Comparison of ENCODE assay signal across 24 cellular contexts in the genomic region with DNA sequence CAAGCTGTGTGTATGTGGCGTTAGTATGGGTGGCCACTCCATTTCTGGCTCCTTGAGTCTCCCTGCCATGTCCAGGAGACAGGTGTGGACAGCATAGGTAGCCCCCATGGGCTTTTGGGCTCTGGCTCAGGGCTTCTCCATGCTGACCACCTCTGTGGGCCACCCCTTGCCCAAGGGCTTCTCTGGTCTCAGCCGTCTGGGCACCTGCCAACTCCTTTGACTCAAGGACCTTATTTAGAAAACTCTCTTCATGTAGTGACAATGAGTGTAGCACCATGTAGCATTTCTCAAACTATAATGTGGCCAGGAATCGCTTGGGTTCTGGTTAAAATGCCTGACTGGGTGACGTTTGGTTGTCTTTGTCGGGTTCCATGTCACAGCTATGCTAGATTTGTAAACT. TPM values are rescaled to one million over a fixed set of nuclear protein-coding genes. Genes with fewer than 3 reads are reported as not detected.
A peak's percentile ranks its signal among the peaks of the same experiment; 100 is the strongest.
DNase-seq lines count a peak whose midpoint lies in the region; ATAC-seq and TF ChIP-seq lines count a peak whose summit lies in the region.
"Had no signal": no experiment of that assay in that cellular context is flagged by ENCODE, and none has a peak within 500 bp of the region (broad histone marks: within the 10 kb centered on the region; RNA-seq: fewer than 3 reads in every experiment).

No MANE protein-coding gene starts in this region.

- H3K27ac Mint-ChIP-seq in endodermal cell, result peak overlapping the region; percentile 50

- H3K27me3 Mint-ChIP-seq in endodermal cell (ENCODE audit: insufficient read depth), result peaks cover 2% of the 10 kb centered on the region
- H3K27me3 Mint-ChIP-seq: CD4-positive, alpha-beta T cell had no signal

- no peak overlapping the region for H2AFZ ChIP-seq in SK-N-SH (ENCODE audit: low read depth)
- no peak overlapping the region for H2AFZ ChIP-seq in OCI-LY1 (ENCODE audit: low read length)

- no peak for TF ChIP-seq CTCF in SK-N-SH (IDR thresholded peaks at IDR 0.05)
- no peak for TF ChIP-seq CTCF in OCI-LY1 (IDR thresholded peaks at IDR 0.05; ENCODE audit: low read length)
- no peak for TF ChIP-seq CTCF in endodermal cell (conservative IDR thresholded peaks at IDR 0.05)

- H3K4me1 Mint-ChIP-seq in endodermal cell, result peaks cover 35% of the 10 kb centered on the region

- no peaks in the 10 kb centered on the region for H3K36me3 ChIP-seq in SK-N-SH (replicated peaks in 1 of 2; ENCODE audit: control insufficient read depth in 1 of 2, insufficient read depth in 2 of 2, low read length in 1 of 2)
- no peaks in the 10 kb centered on the region for H3K36me3 ChIP-seq in OCI-LY1 (ENCODE audit: insufficient read depth, low read length)
- no peaks in the 10 kb centered on the region for H3K36me3 ChIP-seq in endodermal cell (ENCODE audit: control insufficient read depth, insufficient read depth, low read length)
- H3K36me3 ChIP-seq: HAP-1, MG63 had no signal

- no peak for TF ChIP-seq RAD21 in SK-N-SH (IDR thresholded peaks at IDR 0.05; ENCODE audit: low read length)

- no peak overlapping the region for H3K4me3 Mint-ChIP-seq in endodermal cell
- H3K4me3 Mint-ChIP-seq: CD4-positive, alpha-beta T cell had no signal

- no peaks in the 10 kb centered on the region for H3K27me3 ChIP-seq in SK-N-SH (ENCODE audit: insufficient read depth)
- H3K27me3 ChIP-seq in OCI-LY1 (ENCODE audit: insufficient read depth, low read length), result no peaks in the 10 kb centered on the region
- H3K27me3 ChIP-seq in endodermal cell (ENCODE audit: control insufficient read depth, insufficient read depth, low read length, poor library complexity, severe bottlenecking), result no peaks in the 10 kb centered on the region
- H3K27me3 ChIP-seq: MG63 had no signal

- H3K9me3 ChIP-seq in SK-N-SH, result no peaks in the 10 kb centered on the region
- no peaks in the 10 kb centered on the region for H3K9me3 ChIP-seq in OCI-LY1 (ENCODE audit: low read length)
- H3K9me3 ChIP-seq in endodermal cell (ENCODE audit: control insufficient read depth, low read length), result no peaks in the 10 kb centered on the region
- H3K9me3 ChIP-seq: HAP-1, MG63 had no signal

- H3K36me3 Mint-ChIP-seq in endodermal cell (ENCODE audit: low read depth), result no peaks in the 10 kb centered on the region

- no peaks in the 10 kb centered on the region for H3K9me2 ChIP-seq in SK-N-SH
- no peaks in the 10 kb centered on the region for H3K9me2 ChIP-seq in OCI-LY1 (ENCODE audit: low read depth, low read length)

- no peaks in the 10 kb centered on the region for H3F3A ChIP-seq in SK-N-SH (replicated peaks; ENCODE audit: insufficient read depth)
- no peaks in the 10 kb centered on the region; the same call in 1 of the 2 replicates for H3F3A ChIP-seq in OCI-LY1 (ENCODE audit: insufficient read depth, low read length)

- no peak for TF ChIP-seq EP300 in SK-N-SH (IDR thresholded peaks at IDR 0.05; ENCODE audit: borderline replicate concordance in 1 of 2, low read depth in 1 of 2, low read length in 1 of 2)

- CTCF ChIA-PET in SK-N-SH (lab: Yijun Ruan, JAX), result interaction anchor here (1.0 to 1.4 kb wide), 3 partner anchors 18 to 350 kb away, joined by 3 to 4 read pairs (median 4); no protein-coding TSS in a partner anchor

- H3K4me3 ChIP-seq in SK-N-SH (ENCODE audit: low read depth in 2 of 2, low read length in 1 of 2) (no peak overlapping the region), OCI-LY1 (ENCODE audit: low read depth, low read length, poor library complexity, severe bottlenecking) (peak overlapping the region; percentile 48), endodermal cell (ENCODE audit: low read length) (no peak overlapping the region)
- H3K4me3 ChIP-seq: HAP-1, MG63 had no signal

- POLR2A ChIA-PET in SK-N-SH (lab: Yijun Ruan, JAX), result no interaction called here

- H3K4me1 ChIP-seq in SK-N-SH (ENCODE audit: control insufficient read depth in 1 of 2, insufficient read depth in 2 of 2, low read depth in 1 of 2, low read length in 1 of 2) (no peaks in the 10 kb centered on the region), OCI-LY1 (ENCODE audit: insufficient read depth, low read length, severe bottlenecking) (peaks cover 62% of the 10 kb centered on the region), endodermal cell (ENCODE audit: control insufficient read depth, insufficient read depth, low read length) (peaks cover 12% of the 10 kb centered on the region)
- H3K4me1 ChIP-seq: HAP-1 had no signal

- no peak for DNase-seq in SK-N-SH
- no peak for DNase-seq in endodermal cell
- DNase-seq in GM19240 (ENCODE audit: insufficient read length, low spot score), result no peak
- DNase-seq in T-helper 9 cell, result no peak
- no peak for DNase-seq in amygdala (lab: John Stamatoyannopoulos, UW)
- no peak for DNase-seq in Ammon's horn (ENCODE audit: low spot score)
- DNase-seq: AML-193; CD4-positive, alpha-beta T cell; COR-L47; DND-41; Kasumi-1; NCI-H1694 treated with DMSO at 0.1 percent for 48 hours; NCI-H2081 treated with DMSO at 0.1 percent for 48 hours; NCI-H446 treated with DMSO at 0.1 percent for 48 hours; NCI-H526 treated with DMSO at 0.1 percent for 48 hours; SIG-M5 had no signal

- ATAC-seq in SK-N-SH treated with all-trans-retinoic acid at 6 μM for 48 hours, result no peak

- H3K9ac ChIP-seq in SK-N-SH (no peak overlapping the region), OCI-LY1 (ENCODE audit: low read length) (peak overlapping the region; percentile 67), endodermal cell (ENCODE audit: extremely low read depth, low read length, poor library complexity, severe bottlenecking) (no peak overlapping the region)

- H3K4me2 ChIP-seq in SK-N-SH (0 out of 2 replicates have a peak overlapping the region, but pooled peaks have one; percentile 10), OCI-LY1 (ENCODE audit: low read length) (peak overlapping the region; percentile 65)

- H3K27ac ChIP-seq in SK-N-SH (ENCODE audit: low read depth in 2 of 2, low read length in 1 of 2) (no peak overlapping the region), OCI-LY1 (ENCODE audit: low read depth, low read length, poor library complexity, severe bottlenecking) (peak overlapping the region; percentile 69), endodermal cell (ENCODE audit: low read depth, low read length) (no peak overlapping the region)

- 97% methylated on average over 5 of the region's 5 CpGs for WGBS in SK-N-SH (ENCODE audit: low lambda C conversion rate)
- 85 to 97% methylated on average over 4 to 5 of the region's 5 CpGs for WGBS in endodermal cell (ENCODE audit: insufficient coverage in 1 of 2, insufficient read length in 1 of 2), 2 experiments

- no peaks in the 10 kb centered on the region for H3K79me2 ChIP-seq in SK-N-SH (ENCODE audit: insufficient read depth)
- H3K79me2 ChIP-seq in OCI-LY1 (ENCODE audit: insufficient read depth, low read length), result no peaks in the 10 kb centered on the region

- H3K9me3 Mint-ChIP-seq in endodermal cell, result peaks cover 2% of the 10 kb centered on the region

- H4K20me1 ChIP-seq in SK-N-SH (ENCODE audit: insufficient read depth) (no peaks in the 10 kb centered on the region), OCI-LY1 (ENCODE audit: insufficient read depth, low read length) (no peaks in the 10 kb centered on the region)

TF ChIP-seq in SK-N-SH, 30 proteins besides CTCF, POLR2A, EP300 and RAD21 (continues in another document):
- TF ChIP-seq, protein P1, sequence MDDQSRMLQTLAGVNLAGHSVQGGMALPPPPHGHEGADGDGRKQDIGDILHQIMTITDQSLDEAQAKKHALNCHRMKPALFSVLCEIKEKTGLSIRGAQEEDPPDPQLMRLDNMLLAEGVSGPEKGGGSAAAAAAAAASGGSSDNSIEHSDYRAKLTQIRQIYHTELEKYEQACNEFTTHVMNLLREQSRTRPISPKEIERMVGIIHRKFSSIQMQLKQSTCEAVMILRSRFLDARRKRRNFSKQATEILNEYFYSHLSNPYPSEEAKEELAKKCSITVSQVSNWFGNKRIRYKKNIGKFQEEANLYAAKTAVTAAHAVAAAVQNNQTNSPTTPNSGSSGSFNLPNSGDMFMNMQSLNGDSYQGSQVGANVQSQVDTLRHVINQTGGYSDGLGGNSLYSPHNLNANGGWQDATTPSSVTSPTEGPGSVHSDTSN (IDR thresholded peaks at IDR 0.05), result no peak

TF ChIP-seq in SK-N-SH treated with all-trans-retinoic acid at 6 μM for 48 hours, 23 proteins besides CTCF, POLR2A, EP300 and RAD21 (continues in another document):
- no peak for TF ChIP-seq ZNF565 (CRISPR knock-in tag; conservative IDR thresholded peaks at IDR 0.05; ENCODE audit: low read depth)
- no peak for TF ChIP-seq ZNF8 (CRISPR knock-in tag; IDR thresholded peaks at IDR 0.05)
- no peak for TF ChIP-seq OSR1 (CRISPR knock-in tag; IDR thresholded peaks at IDR 0.05)
- TF ChIP-seq RARB (CRISPR knock-in tag; IDR thresholded peaks at IDR 0.05), result no peak
- TF ChIP-seq, protein P2, sequence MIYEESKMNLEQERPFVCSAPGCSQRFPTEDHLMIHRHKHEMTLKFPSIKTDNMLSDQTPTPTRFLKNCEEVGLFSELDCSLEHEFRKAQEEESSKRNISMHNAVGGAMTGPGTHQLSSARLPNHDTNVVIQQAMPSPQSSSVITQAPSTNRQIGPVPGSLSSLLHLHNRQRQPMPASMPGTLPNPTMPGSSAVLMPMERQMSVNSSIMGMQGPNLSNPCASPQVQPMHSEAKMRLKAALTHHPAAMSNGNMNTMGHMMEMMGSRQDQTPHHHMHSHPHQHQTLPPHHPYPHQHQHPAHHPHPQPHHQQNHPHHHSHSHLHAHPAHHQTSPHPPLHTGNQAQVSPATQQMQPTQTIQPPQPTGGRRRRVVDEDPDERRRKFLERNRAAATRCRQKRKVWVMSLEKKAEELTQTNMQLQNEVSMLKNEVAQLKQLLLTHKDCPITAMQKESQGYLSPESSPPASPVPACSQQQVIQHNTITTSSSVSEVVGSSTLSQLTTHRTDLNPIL (CRISPR knock-in tag; IDR thresholded peaks at IDR 0.05; ENCODE audit: low read depth), result no peak
- no peak for TF ChIP-seq ZFP30 (CRISPR knock-in tag; IDR thresholded peaks at IDR 0.05)
- no peak for TF ChIP-seq GLIS3 (CRISPR knock-in tag; IDR thresholded peaks at IDR 0.05)
- no peak for TF ChIP-seq PPARA (CRISPR knock-in tag; IDR thresholded peaks at IDR 0.05; ENCODE audit: borderline replicate concordance)
- TF ChIP-seq ARNTL (CRISPR knock-in tag; IDR thresholded peaks at IDR 0.05; ENCODE audit: borderline replicate concordance, low read depth), result no peak
- no peak for TF ChIP-seq TOX (CRISPR knock-in tag; IDR thresholded peaks at IDR 0.05; ENCODE audit: borderline replicate concordance)

RNA-seq across cellular contexts. Expression of a gene that starts 5.1 kb away (rescaled TPM):
- not detected in 2 replicates for polyA plus RNA-seq in SK-N-SH (2012; rRNA removed)
- not detected in 2 replicates for polyA plus RNA-seq in SK-N-SH (2012; cell fraction: cytosol; rRNA removed)
- not detected in 2 replicates for polyA plus RNA-seq in SK-N-SH (2012; cell fraction: nucleus; rRNA removed)
- total RNA-seq in endodermal cell, result not detected
- polyA plus RNA-seq in endodermal cell (2013, experiment 1 of 2), result not detected
- not detected for polyA plus RNA-seq in endodermal cell (2013, experiment 2 of 2)
- total RNA-seq: A172; CD4-positive, alpha-beta T cell; G401; T-helper 1 cell treated with Interleukin-12 subunit alpha and Interleukin-12 subunit beta and Interleukin-4 antibody, amounts not matched to agents 30 ng/mL and 1 ng/mL, for 36 hours had no signal
- polyA plus RNA-seq: AG04450 had no signal
